In the genomic region with DNA sequence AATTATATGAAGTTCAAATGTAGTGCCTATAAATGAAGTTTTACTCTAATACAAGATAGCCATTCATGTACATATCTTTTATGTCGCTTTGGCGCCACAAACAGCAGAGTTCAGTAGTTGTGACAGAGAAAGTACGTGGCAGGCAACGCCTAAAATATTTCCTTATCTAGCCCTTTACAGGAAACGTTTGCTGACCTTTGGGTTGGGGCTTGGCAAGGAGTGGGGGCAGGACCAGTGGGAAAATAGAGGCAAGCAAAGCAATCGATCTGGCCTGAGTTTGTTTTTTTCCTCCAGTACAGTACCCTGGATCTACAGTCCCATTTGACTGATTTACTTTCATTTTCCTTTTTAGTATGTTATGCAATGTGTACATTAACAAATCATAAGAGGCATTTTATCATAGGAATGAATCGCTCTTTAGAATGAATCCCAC, we compare ENCODE assay signal across 8 cellular contexts. TPM values are rescaled to one million over a fixed set of nuclear protein-coding genes. Genes with fewer than 3 reads are reported as not detected.
DNase-seq lines count a peak whose midpoint lies in the region; ATAC-seq and TF ChIP-seq lines count a peak whose summit lies in the region.

No MANE protein-coding gene starts in this region.

- H3K9ac ChIP-seq in OCI-LY1 (ENCODE audit: low read length): no peak overlapping the region

- H3K4me1 Mint-ChIP-seq in naive thymus-derived CD4-positive, alpha-beta T cell: peaks cover 9 to 28% (median 19%) of the 10 kb centered on the region in 7 donors

- H3K9me3 ChIP-seq in OCI-LY1 (ENCODE audit: low read length): no peaks in the 10 kb centered on the region
- H3K9me3 ChIP-seq in naive thymus-derived CD4-positive, alpha-beta T cell (ENCODE audit: control insufficient read depth in 2 of 3, low read length in 3 of 3): no peaks in the 10 kb centered on the region

- peak overlapping the region; percentile 38 for H3K4me2 ChIP-seq in OCI-LY1 (ENCODE audit: low read length)

- H3K27me3 ChIP-seq in OCI-LY1 (ENCODE audit: insufficient read depth, low read length): no peaks in the 10 kb centered on the region
- no peaks in the 10 kb centered on the region for H3K27me3 ChIP-seq in naive thymus-derived CD4-positive, alpha-beta T cell (ENCODE audit: control insufficient read depth in 2 of 2, insufficient read depth in 2 of 2, low read length in 2 of 2)

- intact Hi-C loops in naive thymus-derived CD4-positive, alpha-beta T cell (cut with micrococcal nuclease): loop anchor here (1.0 to 5.0 kb wide), 5 partner anchors 119 to 724 kb away; a partner anchor contains a TSS

- H3K4me3 ChIP-seq in OCI-LY1 (ENCODE audit: low read depth, low read length, poor library complexity, severe bottlenecking) (peak overlapping the region; percentile 27), cardiac fibroblast (replicated peaks in 1 of 2; ENCODE audit: low read depth in 2 of 2, low read length in 2 of 2) (peak overlapping the region; percentile 41)
- H3K4me3 ChIP-seq in naive thymus-derived CD4-positive, alpha-beta T cell (ENCODE audit: low read length): peak overlapping the region; percentile 68

- no peaks in the 10 kb centered on the region for H3F3A ChIP-seq in OCI-LY1 (ENCODE audit: insufficient read depth, low read length)

- 0 out of 2 replicates have a peak overlapping the region, but pooled peaks have one; percentile 42 for H2AFZ ChIP-seq in OCI-LY1 (ENCODE audit: low read length)

- no peaks in the 10 kb centered on the region for H3K36me3 Mint-ChIP-seq in naive thymus-derived CD4-positive, alpha-beta T cell

- peak; percentile 4 for DNase-seq in activated naive CD4-positive, alpha-beta T cell treated with Interleukin-2 at 50 U/mL for 16 hours
- no peak for DNase-seq in activated naive CD4-positive, alpha-beta T cell treated with anti-CD3 and anti-CD28 coated beads, Interleukin-2, amount 50 U/mL, for 16 hours
- DNase-seq in cardiac fibroblast (ENCODE audit: low read depth in 2 of 2) (peak; percentile 59 to 66), epidermal melanocyte (ENCODE audit: insufficient read length, low spot score) (no peak), nucleus accumbens (lab: John Stamatoyannopoulos, UW) (no peak)
- peak in 7 of 9 donors; percentile 4 to 41 (median 25) for DNase-seq in naive thymus-derived CD4-positive, alpha-beta T cell

- peaks cover 8% of the 10 kb centered on the region for H3K4me1 ChIP-seq in OCI-LY1 (ENCODE audit: insufficient read depth, low read length, severe bottlenecking)
- H3K4me1 ChIP-seq in naive thymus-derived CD4-positive, alpha-beta T cell (ENCODE audit: control insufficient read depth in 2 of 2, insufficient read depth in 2 of 2, low read length in 2 of 2): peaks cover 0 to 5% of the 10 kb centered on the region in 2 donors

- TF ChIP-seq CTCF in OCI-LY1 (IDR thresholded peaks at IDR 0.05; ENCODE audit: low read length) (no peak), cardiac fibroblast (IDR thresholded peaks at IDR 0.05; ENCODE audit: low read depth, low read length) (no peak)

- no peaks in the 10 kb centered on the region for H3K9me3 Mint-ChIP-seq in naive thymus-derived CD4-positive, alpha-beta T cell

- H4K20me1 ChIP-seq in OCI-LY1 (ENCODE audit: insufficient read depth, low read length): no peaks in the 10 kb centered on the region

- ATAC-seq in HG02943 (IDR thresholded peaks at IDR 0.05; ENCODE audit: low read depth, unreplicated experiment): peak; percentile 87
- ATAC-seq in naive thymus-derived CD4-positive, alpha-beta T cell: peak; percentile 79

- H3K9me2 ChIP-seq in OCI-LY1 (ENCODE audit: low read depth, low read length): no peaks in the 10 kb centered on the region

- peak overlapping the region; percentile 83 to 97 (median 91) for H3K27ac Mint-ChIP-seq in naive thymus-derived CD4-positive, alpha-beta T cell

- no peaks in the 10 kb centered on the region for H3K79me2 ChIP-seq in OCI-LY1 (ENCODE audit: insufficient read depth, low read length)

- H3K27me3 Mint-ChIP-seq in naive thymus-derived CD4-positive, alpha-beta T cell: peaks cover 0 to 18% (median 0%) of the 10 kb centered on the region in 5 donors

- H3K36me3 ChIP-seq in OCI-LY1 (ENCODE audit: insufficient read depth, low read length): no peaks in the 10 kb centered on the region
- no peaks in the 10 kb centered on the region for H3K36me3 ChIP-seq in naive thymus-derived CD4-positive, alpha-beta T cell (ENCODE audit: control insufficient read depth in 2 of 3, insufficient read depth in 3 of 3, low read length in 3 of 3)

- H3K27ac ChIP-seq in OCI-LY1 (ENCODE audit: low read depth, low read length, poor library complexity, severe bottlenecking): no peak overlapping the region
- peak overlapping the region; percentile 63 for H3K27ac ChIP-seq in naive thymus-derived CD4-positive, alpha-beta T cell (ENCODE audit: low read depth, low read length)

- POLR2A ChIA-PET in naive thymus-derived CD4-positive, alpha-beta T cell (lab: Charles Lee): no interaction called here

- H3K4me3 Mint-ChIP-seq in naive thymus-derived CD4-positive, alpha-beta T cell: peak overlapping the region; percentile 72 to 94 (median 90)

- CTCF ChIA-PET in naive thymus-derived CD4-positive, alpha-beta T cell (lab: Charles Lee): no interaction called here

RNA-seq across cellular contexts. Expression of a gene that starts 13.1 kb away (rescaled TPM):
- total RNA-seq in naive thymus-derived CD4-positive, alpha-beta T cell: not detected
- under 1 TPM in 1 of 2 donors, not detected in 1; 0.41 TPM for polyA plus RNA-seq in naive thymus-derived CD4-positive, alpha-beta T cell

Comparison
In these comparisons a context has a peak if more than half of its experiments do, and no peak if none do; other contexts are left out.
1. DNase-seq: peak in activated naive CD4-positive, alpha-beta T cell treated with Interleukin-2 at 50 U/mL for 16 hours (single experiment), cardiac fibroblast (2 of 2) and naive thymus-derived CD4-positive, alpha-beta T cell (7 of 9); none in activated naive CD4-positive, alpha-beta T cell treated with anti-CD3 and anti-CD28 coated beads, Interleukin-2, amount 50 U/mL, for 16 hours (single experiment), epidermal melanocyte (single experiment) and nucleus accumbens (0 of 56).
2. Peak in every context shown above with its lines, with median percentiles within 50 percentile points of each other: H3K4me3 ChIP-seq.